ENCODE assay signal across 8 cellular contexts in the genomic region with DNA sequence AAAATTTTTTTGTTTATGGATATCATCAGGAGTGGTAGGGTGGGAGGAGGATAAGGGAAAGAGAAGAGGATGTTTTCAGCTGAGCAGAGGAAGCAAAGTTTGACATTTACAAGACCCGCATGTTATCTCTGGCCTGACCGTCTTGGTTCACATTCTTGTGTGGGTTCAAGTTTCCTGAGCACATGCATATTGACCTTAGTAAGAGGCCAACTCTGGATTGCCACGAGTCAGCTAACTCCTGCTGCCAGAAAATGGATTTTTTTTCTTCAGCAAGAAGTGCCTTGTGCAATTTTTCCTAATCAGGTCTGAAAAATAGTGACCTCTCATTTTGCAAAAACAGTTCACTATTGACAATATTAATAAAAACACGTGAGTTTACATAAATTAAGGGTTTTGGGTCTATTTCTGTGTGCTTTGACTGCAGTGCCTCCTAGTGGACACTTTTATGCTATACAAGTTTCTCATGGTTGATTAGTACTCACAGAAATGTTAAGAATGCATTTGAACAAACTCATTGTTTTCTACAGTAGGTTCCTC. TPM values are rescaled to one million over a fixed set of nuclear protein-coding genes. Genes with fewer than 3 reads are reported as not detected.
DNase-seq lines count a peak whose midpoint lies in the region; ATAC-seq and TF ChIP-seq lines count a peak whose summit lies in the region.

No MANE protein-coding gene starts in this region.

- peak overlapping the region; percentile 45 for H3K27ac Mint-ChIP-seq in progenitor cell of endocrine pancreas

- peaks cover 0 to 34% (median 0%) of the 10 kb centered on the region in 3 donors for H3K4me1 ChIP-seq in gastroesophageal sphincter
- H3K4me1 ChIP-seq in effector memory CD4-positive, alpha-beta T cell (ENCODE audit: control insufficient read depth, insufficient read depth, low read length, poor library complexity, severe bottlenecking) = no peaks in the 10 kb centered on the region

- no peak overlapping the region for H3K27ac ChIP-seq in gastroesophageal sphincter
- H3K27ac ChIP-seq in effector memory CD4-positive, alpha-beta T cell (ENCODE audit: insufficient read depth, low read length, poor library complexity, severe bottlenecking) = no peak overlapping the region

- no peak for TF ChIP-seq POLR2A in gastroesophageal sphincter (IDR thresholded peaks at IDR 0.05)

- peaks cover 8% of the 10 kb centered on the region for H3K27me3 ChIP-seq in gastroesophageal sphincter
- H3K27me3 ChIP-seq in effector memory CD4-positive, alpha-beta T cell (replicated peaks; ENCODE audit: control insufficient read depth, insufficient read depth, low read length, poor library complexity, severe bottlenecking) = no peaks in the 10 kb centered on the region

- H3K4me1 Mint-ChIP-seq in progenitor cell of endocrine pancreas (ENCODE audit: low read depth) = peaks cover 5% of the 10 kb centered on the region

- no peaks in the 10 kb centered on the region for H3K9me3 ChIP-seq in gastroesophageal sphincter
- no peaks in the 10 kb centered on the region for H3K9me3 ChIP-seq in effector memory CD4-positive, alpha-beta T cell (ENCODE audit: control insufficient read depth, low read length)

- H3K27me3 Mint-ChIP-seq in progenitor cell of endocrine pancreas = peaks cover 16% of the 10 kb centered on the region

- H3K4me3 Mint-ChIP-seq in progenitor cell of endocrine pancreas (ENCODE audit: low read depth) = no peak overlapping the region

- ATAC-seq in GM18502 (IDR thresholded peaks at IDR 0.05; ENCODE audit: poor library complexity, unreplicated experiment) = peak; percentile 45
- ATAC-seq in gastroesophageal sphincter = peak; percentile 83

- no peak overlapping the region for H3K4me3 ChIP-seq in gastroesophageal sphincter
- no peak overlapping the region for H3K4me3 ChIP-seq in effector memory CD4-positive, alpha-beta T cell (ENCODE audit: insufficient read depth, low read depth, low read length, poor library complexity, severe bottlenecking)

- no peaks in the 10 kb centered on the region for H3K36me3 ChIP-seq in gastroesophageal sphincter
- no peaks in the 10 kb centered on the region for H3K36me3 ChIP-seq in effector memory CD4-positive, alpha-beta T cell (ENCODE audit: control insufficient read depth, insufficient read depth, low read length)

- TF ChIP-seq EP300 in gastroesophageal sphincter (IDR thresholded peaks at IDR 0.05) = no peak

- peak; percentile 57 for DNase-seq in A172 (ENCODE audit: low spot score)
- peak; percentile 63 for DNase-seq in MV-4-11 (lab: John Stamatoyannopoulos, UW)
- peak; percentile 8 to 72 for DNase-seq in SW 1271 (lab: John Stamatoyannopoulos, UW)
- no peak for DNase-seq in progenitor cell of endocrine pancreas (ENCODE audit: low spot score, unreplicated experiment)
- no peak for DNase-seq in stimulated activated CD4-positive, alpha-beta T cell treated with anti-CD3 and anti-CD28 coated beads, Interleukin-4, amount 100 ng/mL, for 1 hour
- DNase-seq in effector memory CD4-positive, alpha-beta T cell = no peak

- WGBS in gastroesophageal sphincter (ENCODE audit: low coverage in 1 of 2), 2 donors = 3 to 7% methylated on average over 3 to 4 of the region's 4 CpGs

- no peaks in the 10 kb centered on the region for H3K36me3 Mint-ChIP-seq in progenitor cell of endocrine pancreas (ENCODE audit: insufficient read depth)

- H3K9me3 Mint-ChIP-seq in progenitor cell of endocrine pancreas (ENCODE audit: low read depth) = no peaks in the 10 kb centered on the region

- TF ChIP-seq CTCF in gastroesophageal sphincter (IDR thresholded peaks at IDR 0.05) (peak; percentile 53 to 79 (median 75)), progenitor cell of endocrine pancreas (IDR thresholded peaks at IDR 0.05; ENCODE audit: unreplicated experiment) (peak; percentile 94)

RNA-seq across cellular contexts. Expression of a gene that starts 27.1 kb away (rescaled TPM):
- 49.2 and 72.9 TPM in 2 replicates for total RNA-seq in A172 (2014; rRNA removed; shearing (Covaris generic))
- total RNA-seq in gastroesophageal sphincter (10 to 100 TPM in 1 of 4 donors, 1 to 10 TPM in 2, under 1 TPM in 1; 0.31 to 12.9 (median 5.5) TPM), progenitor cell of endocrine pancreas (84.1 and 86.3 TPM in 2 replicates)

Comparison
In these comparisons a context has a peak if more than half of its experiments do, and no peak if none do; other contexts are left out.
1. DNase-seq: peak in A172 (single experiment), MV-4-11 (single experiment) and SW 1271 (2 of 2); none in progenitor cell of endocrine pancreas (single experiment), stimulated activated CD4-positive, alpha-beta T cell treated with anti-CD3 and anti-CD28 coated beads, Interleukin-4, amount 100 ng/mL, for 1 hour (single experiment) and effector memory CD4-positive, alpha-beta T cell (0 of 3).